In the genomic region with DNA sequence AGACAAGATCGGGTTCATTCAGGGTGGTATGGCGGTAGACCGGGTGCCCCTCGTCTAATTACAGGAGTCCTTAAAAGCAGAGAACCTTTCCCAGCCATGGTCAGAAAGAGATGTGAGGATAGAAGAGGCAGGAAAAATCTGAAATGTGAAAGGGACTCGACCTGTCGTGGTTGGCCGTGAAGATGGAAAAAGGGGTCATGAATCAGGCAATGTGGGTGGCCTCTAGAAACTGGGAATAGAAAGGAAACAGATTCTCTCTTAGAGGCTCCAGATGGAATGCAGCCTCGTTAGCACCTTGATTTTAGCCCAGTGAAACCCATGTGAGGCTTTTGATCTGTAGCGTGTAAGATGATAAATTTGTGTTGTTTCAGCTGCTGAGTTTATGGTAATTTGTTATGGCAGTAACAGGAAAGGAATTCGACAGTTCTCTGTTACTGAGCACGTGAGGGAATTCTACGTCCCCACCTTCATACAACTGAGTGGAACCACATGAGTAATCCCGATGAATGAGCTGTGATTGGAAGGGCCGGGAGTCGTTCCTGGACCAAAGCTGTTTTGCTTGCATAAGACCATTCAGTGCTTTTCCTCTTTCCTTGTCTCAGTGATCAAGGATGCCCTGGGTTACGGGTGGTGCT, we compare ENCODE assay signal across 1 cellular context.
TF ChIP-seq lines count a peak whose summit lies in the region.

No MANE protein-coding gene starts in this region.

TF ChIP-seq in K562, 482 proteins besides CTCF, POLR2A, EP300 and RAD21:
- TF ChIP-seq STAT5A (IDR thresholded peaks at IDR 0.05; ENCODE audit: borderline replicate concordance, low read length) (no peak), SNRNP70 (optimal IDR thresholded peaks at IDR 0.05; ENCODE audit: low read depth, low read length) (no peak), ZNF24 (IDR thresholded peaks at IDR 0.05) (no peak), ZNF217 (CRISPR knock-in tag; IDR thresholded peaks at IDR 0.05) (no peak), HOXB6 (CRISPR knock-in tag; IDR thresholded peaks at IDR 0.05; ENCODE audit: borderline replicate concordance) (no peak), ELF2 (CRISPR knock-in tag; IDR thresholded peaks at IDR 0.05) (no peak), TGIF2 (CRISPR knock-in tag; IDR thresholded peaks at IDR 0.05) (no peak), U2AF1 (optimal IDR thresholded peaks at IDR 0.05; ENCODE audit: low read depth, low read length) (no peak), ZNF12 (CRISPR knock-in tag; IDR thresholded peaks at IDR 0.05) (no peak), CBFB (CRISPR knock-in tag; IDR thresholded peaks at IDR 0.05) (no peak), SIN3A (IDR thresholded peaks at IDR 0.05; ENCODE audit: borderline replicate concordance in 2 of 2, control insufficient read depth in 1 of 2, low read depth in 2 of 2, low read length in 2 of 2) (no peak), BMI1 (IDR thresholded peaks at IDR 0.05; ENCODE audit: low read length) (no peak), ZNF175 (CRISPR knock-in tag; IDR thresholded peaks at IDR 0.05; ENCODE audit: low read depth) (no peak), ZKSCAN8 (CRISPR knock-in tag; IDR thresholded peaks at IDR 0.05) (no peak), SREBF1 (IDR thresholded peaks at IDR 0.05; ENCODE audit: borderline replicate concordance, low read depth, low read length) (no peak)
- TF ChIP-seq, protein P1, sequence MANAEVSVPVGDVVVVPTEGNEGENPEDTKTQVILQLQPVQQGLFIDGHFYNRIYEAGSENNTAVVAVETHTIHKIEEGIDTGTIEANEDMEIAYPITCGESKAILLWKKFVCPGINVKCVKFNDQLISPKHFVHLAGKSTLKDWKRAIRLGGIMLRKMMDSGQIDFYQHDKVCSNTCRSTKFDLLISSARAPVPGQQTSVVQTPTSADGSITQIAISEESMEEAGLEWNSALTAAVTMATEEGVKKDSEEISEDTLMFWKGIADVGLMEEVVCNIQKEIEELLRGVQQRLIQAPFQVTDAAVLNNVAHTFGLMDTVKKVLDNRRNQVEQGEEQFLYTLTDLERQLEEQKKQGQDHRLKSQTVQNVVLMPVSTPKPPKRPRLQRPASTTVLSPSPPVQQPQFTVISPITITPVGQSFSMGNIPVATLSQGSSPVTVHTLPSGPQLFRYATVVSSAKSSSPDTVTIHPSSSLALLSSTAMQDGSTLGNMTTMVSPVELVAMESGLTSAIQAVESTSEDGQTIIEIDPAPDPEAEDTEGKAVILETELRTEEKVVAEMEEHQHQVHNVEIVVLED (CRISPR knock-in tag; IDR thresholded peaks at IDR 0.05) = no peak
- TF ChIP-seq, protein P2, sequence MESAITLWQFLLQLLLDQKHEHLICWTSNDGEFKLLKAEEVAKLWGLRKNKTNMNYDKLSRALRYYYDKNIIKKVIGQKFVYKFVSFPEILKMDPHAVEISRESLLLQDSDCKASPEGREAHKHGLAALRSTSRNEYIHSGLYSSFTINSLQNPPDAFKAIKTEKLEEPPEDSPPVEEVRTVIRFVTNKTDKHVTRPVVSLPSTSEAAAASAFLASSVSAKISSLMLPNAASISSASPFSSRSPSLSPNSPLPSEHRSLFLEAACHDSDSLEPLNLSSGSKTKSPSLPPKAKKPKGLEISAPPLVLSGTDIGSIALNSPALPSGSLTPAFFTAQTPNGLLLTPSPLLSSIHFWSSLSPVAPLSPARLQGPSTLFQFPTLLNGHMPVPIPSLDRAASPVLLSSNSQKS (CRISPR knock-in tag; IDR thresholded peaks at IDR 0.05) = no peak
- TF ChIP-seq, protein P3, sequence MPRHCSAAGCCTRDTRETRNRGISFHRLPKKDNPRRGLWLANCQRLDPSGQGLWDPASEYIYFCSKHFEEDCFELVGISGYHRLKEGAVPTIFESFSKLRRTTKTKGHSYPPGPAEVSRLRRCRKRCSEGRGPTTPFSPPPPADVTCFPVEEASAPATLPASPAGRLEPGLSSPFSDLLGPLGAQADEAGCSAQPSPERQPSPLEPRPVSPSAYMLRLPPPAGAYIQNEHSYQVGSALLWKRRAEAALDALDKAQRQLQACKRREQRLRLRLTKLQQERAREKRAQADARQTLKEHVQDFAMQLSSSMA (CRISPR knock-in tag; IDR thresholded peaks at IDR 0.05) = no peak
- TF ChIP-seq, protein P4, sequence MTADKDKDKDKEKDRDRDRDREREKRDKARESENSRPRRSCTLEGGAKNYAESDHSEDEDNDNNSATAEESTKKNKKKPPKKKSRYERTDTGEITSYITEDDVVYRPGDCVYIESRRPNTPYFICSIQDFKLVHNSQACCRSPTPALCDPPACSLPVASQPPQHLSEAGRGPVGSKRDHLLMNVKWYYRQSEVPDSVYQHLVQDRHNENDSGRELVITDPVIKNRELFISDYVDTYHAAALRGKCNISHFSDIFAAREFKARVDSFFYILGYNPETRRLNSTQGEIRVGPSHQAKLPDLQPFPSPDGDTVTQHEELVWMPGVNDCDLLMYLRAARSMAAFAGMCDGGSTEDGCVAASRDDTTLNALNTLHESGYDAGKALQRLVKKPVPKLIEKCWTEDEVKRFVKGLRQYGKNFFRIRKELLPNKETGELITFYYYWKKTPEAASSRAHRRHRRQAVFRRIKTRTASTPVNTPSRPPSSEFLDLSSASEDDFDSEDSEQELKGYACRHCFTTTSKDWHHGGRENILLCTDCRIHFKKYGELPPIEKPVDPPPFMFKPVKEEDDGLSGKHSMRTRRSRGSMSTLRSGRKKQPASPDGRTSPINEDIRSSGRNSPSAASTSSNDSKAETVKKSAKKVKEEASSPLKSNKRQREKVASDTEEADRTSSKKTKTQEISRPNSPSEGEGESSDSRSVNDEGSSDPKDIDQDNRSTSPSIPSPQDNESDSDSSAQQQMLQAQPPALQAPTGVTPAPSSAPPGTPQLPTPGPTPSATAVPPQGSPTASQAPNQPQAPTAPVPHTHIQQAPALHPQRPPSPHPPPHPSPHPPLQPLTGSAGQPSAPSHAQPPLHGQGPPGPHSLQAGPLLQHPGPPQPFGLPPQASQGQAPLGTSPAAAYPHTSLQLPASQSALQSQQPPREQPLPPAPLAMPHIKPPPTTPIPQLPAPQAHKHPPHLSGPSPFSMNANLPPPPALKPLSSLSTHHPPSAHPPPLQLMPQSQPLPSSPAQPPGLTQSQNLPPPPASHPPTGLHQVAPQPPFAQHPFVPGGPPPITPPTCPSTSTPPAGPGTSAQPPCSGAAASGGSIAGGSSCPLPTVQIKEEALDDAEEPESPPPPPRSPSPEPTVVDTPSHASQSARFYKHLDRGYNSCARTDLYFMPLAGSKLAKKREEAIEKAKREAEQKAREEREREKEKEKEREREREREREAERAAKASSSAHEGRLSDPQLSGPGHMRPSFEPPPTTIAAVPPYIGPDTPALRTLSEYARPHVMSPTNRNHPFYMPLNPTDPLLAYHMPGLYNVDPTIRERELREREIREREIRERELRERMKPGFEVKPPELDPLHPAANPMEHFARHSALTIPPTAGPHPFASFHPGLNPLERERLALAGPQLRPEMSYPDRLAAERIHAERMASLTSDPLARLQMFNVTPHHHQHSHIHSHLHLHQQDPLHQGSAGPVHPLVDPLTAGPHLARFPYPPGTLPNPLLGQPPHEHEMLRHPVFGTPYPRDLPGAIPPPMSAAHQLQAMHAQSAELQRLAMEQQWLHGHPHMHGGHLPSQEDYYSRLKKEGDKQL (CRISPR knock-in tag; IDR thresholded peaks at IDR 0.05; ENCODE audit: borderline replicate concordance) = no peak
